Comparison of ENCODE assay signal across 10 cellular contexts in the genomic region with DNA sequence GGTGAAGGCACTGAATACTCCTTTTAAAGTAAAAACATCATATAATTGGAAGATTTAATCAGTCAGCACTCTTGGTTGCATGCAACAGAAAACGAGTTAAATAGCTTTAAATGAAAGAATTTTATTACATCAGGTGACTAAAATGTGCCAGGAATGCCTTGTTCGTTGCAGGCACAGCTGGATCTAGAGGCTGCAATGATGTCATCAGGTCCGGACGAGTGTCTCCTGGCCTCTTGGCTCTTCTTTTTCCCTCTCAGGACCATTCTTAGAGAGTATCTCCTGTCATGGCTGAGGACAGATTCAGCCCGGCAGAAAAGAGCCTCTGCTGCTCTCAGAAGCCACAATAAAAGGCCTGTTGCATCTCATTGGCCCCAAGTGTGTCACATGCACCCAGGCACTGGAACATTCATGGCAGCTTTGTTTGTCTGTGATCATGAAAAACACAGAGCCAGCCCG.
DNase-seq lines count a peak whose midpoint lies in the region; ATAC-seq and TF ChIP-seq lines count a peak whose summit lies in the region.
"Had no signal": no experiment of that assay in that cellular context is flagged by ENCODE, and none has a peak within 500 bp of the region (broad histone marks: within the 10 kb centered on the region; RNA-seq: fewer than 3 reads in every experiment).

No MANE protein-coding gene starts in this region.

- H3K27me3 Mint-ChIP-seq in Caco-2 (ENCODE audit: insufficient read depth, unreplicated experiment), result no peaks in the 10 kb centered on the region
- peaks cover 33% of the 10 kb centered on the region for H3K27me3 Mint-ChIP-seq in neural progenitor cell (ENCODE audit: insufficient read depth, low read depth)
- H3K27me3 Mint-ChIP-seq in activated T-cell treated with anti-CD3 and anti-CD28 coated beads, Interleukin-2, amount 50 U/mL, for 4 hours (ENCODE audit: low read depth), result peaks cover 12% of the 10 kb centered on the region
- peaks cover 6% of the 10 kb centered on the region for H3K27me3 Mint-ChIP-seq in activated CD4-positive, alpha-beta T cell treated with anti-CD3 and anti-CD28 coated beads, Interleukin-2, amount 10 ng/mL, durations not matched to agents 7 days and 5 days

- peak in 1 of 2 experiments; percentile 8 for TF ChIP-seq CTCF in Caco-2 (IDR thresholded peaks at IDR 0.05; ENCODE audit: insufficient read depth in 1 of 2, low read depth in 1 of 2, low read length in 1 of 2, severe bottlenecking in 1 of 2, unreplicated experiment in 1 of 2)
- peak; percentile 96 for TF ChIP-seq CTCF in RWPE2 (IDR thresholded peaks at IDR 0.05; ENCODE audit: poor library complexity, severe bottlenecking)
- no peak for TF ChIP-seq CTCF in neural progenitor cell (IDR thresholded peaks at IDR 0.05)

- H3K4me1 ChIP-seq in Caco-2 (peaks cover 48% of the 10 kb centered on the region), RWPE2 (ENCODE audit: insufficient read depth, poor library complexity, severe bottlenecking) (peaks cover 45% of the 10 kb centered on the region), neural progenitor cell (peaks cover 32% of the 10 kb centered on the region)

- H3K9me3 Mint-ChIP-seq in Caco-2 (ENCODE audit: unreplicated experiment), result peaks cover 14% of the 10 kb centered on the region
- peaks cover 12% of the 10 kb centered on the region for H3K9me3 Mint-ChIP-seq in neural progenitor cell
- no peaks in the 10 kb centered on the region for H3K9me3 Mint-ChIP-seq in activated T-cell treated with anti-CD3 and anti-CD28 coated beads, Interleukin-2, amount 50 U/mL, for 4 hours
- no peaks in the 10 kb centered on the region for H3K9me3 Mint-ChIP-seq in activated CD4-positive, alpha-beta T cell treated with anti-CD3 and anti-CD28 coated beads, Interleukin-2, amount 10 ng/mL, durations not matched to agents 7 days and 5 days
- H3K9me3 Mint-ChIP-seq: CD8-positive, alpha-beta T cell had no signal

- peak overlapping the region; percentile 53 for H3K4me3 Mint-ChIP-seq in Caco-2 (ENCODE audit: unreplicated experiment)
- peak overlapping the region; percentile 22 for H3K4me3 Mint-ChIP-seq in neural progenitor cell
- H3K4me3 Mint-ChIP-seq in activated T-cell treated with anti-CD3 and anti-CD28 coated beads, Interleukin-2, amount 50 U/mL, for 4 hours, result no peak overlapping the region
- H3K4me3 Mint-ChIP-seq in activated CD4-positive, alpha-beta T cell treated with anti-CD3 and anti-CD28 coated beads, Interleukin-2, amount 10 ng/mL, durations not matched to agents 7 days and 5 days, result no peak overlapping the region
- H3K4me3 Mint-ChIP-seq: CD8-positive, alpha-beta T cell had no signal

- H3K36me3 ChIP-seq in Caco-2 (ENCODE audit: control insufficient read depth, insufficient read depth, low read length) (no peaks in the 10 kb centered on the region), RWPE2 (ENCODE audit: low read depth) (no peaks in the 10 kb centered on the region), neural progenitor cell (no peaks in the 10 kb centered on the region)

- peak; percentile 61 to 71 for DNase-seq in Caco-2
- no peak for DNase-seq in RWPE2 (ENCODE audit: low spot score)
- peak; percentile 60 for DNase-seq in fibroblast of peridontal ligament (ENCODE audit: extremely low read depth)
- DNase-seq in neural progenitor cell (ENCODE audit: low spot score), result peak; percentile 22
- no peak for DNase-seq in activated T-cell treated with anti-CD3 and anti-CD28 coated beads, Interleukin-2, amount 50 U/mL, for 4 hours
- DNase-seq in NCI-H146 (lab: John Stamatoyannopoulos, UW), result no peak
- no peak for DNase-seq in activated CD4-positive, alpha-beta T cell treated with anti-CD3 and anti-CD28 coated beads, Interleukin-2, amount 10 ng/mL, durations not matched to agents 7 days and 5 days
- DNase-seq: CD8-positive, alpha-beta T cell; SHP77 had no signal

- peaks cover 16% of the 10 kb centered on the region for H3K36me3 Mint-ChIP-seq in Caco-2 (ENCODE audit: insufficient read depth, unreplicated experiment)
- no peaks in the 10 kb centered on the region for H3K36me3 Mint-ChIP-seq in neural progenitor cell
- H3K36me3 Mint-ChIP-seq in activated T-cell treated with anti-CD3 and anti-CD28 coated beads, Interleukin-2, amount 50 U/mL, for 4 hours (ENCODE audit: insufficient read depth), result no peaks in the 10 kb centered on the region
- no peaks in the 10 kb centered on the region for H3K36me3 Mint-ChIP-seq in activated CD4-positive, alpha-beta T cell treated with anti-CD3 and anti-CD28 coated beads, Interleukin-2, amount 10 ng/mL, durations not matched to agents 7 days and 5 days (ENCODE audit: low read depth)
- H3K36me3 Mint-ChIP-seq: CD8-positive, alpha-beta T cell had no signal

- H3F3A ChIP-seq in neural progenitor cell (ENCODE audit: low read depth), result peaks cover 11% of the 10 kb centered on the region

- intact Hi-C loops in Caco-2 (cut with micrococcal nuclease; ENCODE audit: unreplicated experiment), result loop anchor here (1.0 to 5.0 kb wide), 10 partner anchors 11 to 632 kb away; no protein-coding TSS in a partner anchor

- H3K27ac ChIP-seq in RWPE2 (ENCODE audit: poor library complexity, severe bottlenecking) (peak overlapping the region; percentile 83), neural progenitor cell (no peak overlapping the region)

- no peaks in the 10 kb centered on the region for H4K20me1 ChIP-seq in neural progenitor cell (ENCODE audit: low read depth)

- H3K9me3 ChIP-seq in Caco-2 (no peaks in the 10 kb centered on the region), RWPE2 (ENCODE audit: severe bottlenecking) (no peaks in the 10 kb centered on the region), neural progenitor cell (ENCODE audit: low read depth) (no peaks in the 10 kb centered on the region)

- H3K27ac Mint-ChIP-seq in Caco-2 (ENCODE audit: unreplicated experiment) (peak overlapping the region; percentile 95), neural progenitor cell (peak overlapping the region; percentile 80)
- H3K27ac Mint-ChIP-seq in activated CD4-positive, alpha-beta T cell treated with anti-CD3 and anti-CD28 coated beads, Interleukin-2, amount 10 ng/mL, durations not matched to agents 7 days and 5 days, result no peak overlapping the region
- H3K27ac Mint-ChIP-seq: CD8-positive, alpha-beta T cell had no signal

- no peaks in the 10 kb centered on the region for H3K79me2 ChIP-seq in neural progenitor cell (ENCODE audit: low read depth)

- POLR2A ChIA-PET in Caco-2 (lab: Charles Lee), result interaction anchor here (0.6 to 1.7 kb wide), 7 partner anchors 9 to 940 kb away, joined by 3 to 14 read pairs (median 5); partner anchors contain the start of gene ZMYND8
- POLR2A ChIA-PET in activated CD4-positive, alpha-beta T cell treated with anti-CD3 and anti-CD28 coated beads, Interleukin-2, amount 10 ng/mL, durations not matched to agents 7 days and 5 days (lab: Charles Lee), result interaction anchor here (0.7 kb wide), 1 partner anchor 686 kb away, joined by 3 read pairs; no protein-coding TSS in a partner anchor

- H3K4me1 Mint-ChIP-seq in Caco-2 (ENCODE audit: low read depth, unreplicated experiment), result peaks cover 71% of the 10 kb centered on the region
- H3K4me1 Mint-ChIP-seq in neural progenitor cell, result peaks cover 66% of the 10 kb centered on the region
- H3K4me1 Mint-ChIP-seq in activated T-cell treated with anti-CD3 and anti-CD28 coated beads, Interleukin-2, amount 50 U/mL, for 4 hours (ENCODE audit: low read depth), result no peaks in the 10 kb centered on the region
- H3K4me1 Mint-ChIP-seq in activated CD4-positive, alpha-beta T cell treated with anti-CD3 and anti-CD28 coated beads, Interleukin-2, amount 10 ng/mL, durations not matched to agents 7 days and 5 days, result no peaks in the 10 kb centered on the region

- H3K27me3 ChIP-seq in Caco-2 (replicated peaks; ENCODE audit: control insufficient read depth, insufficient read depth, low read length) (no peaks in the 10 kb centered on the region), RWPE2 (ENCODE audit: insufficient read depth, poor library complexity, severe bottlenecking) (no peaks in the 10 kb centered on the region), neural progenitor cell (no peaks in the 10 kb centered on the region)

- no peak overlapping the region for H3K4me2 ChIP-seq in neural progenitor cell

- H2AFZ ChIP-seq in neural progenitor cell (replicated peaks), result no peak overlapping the region

- BruUV-seq in Caco-2 (replicated peaks; lab: Mats Ljungman, UMichigan), result TSS peak; percentile 87

- CTCF ChIA-PET in Caco-2 (lab: Charles Lee), result interaction anchor here (0.5 to 3.5 kb wide), 50 partner anchors 9 to 1096 kb away, joined by 3 to 114 read pairs (median 4); partner anchors contain the start of genes NCOA3 and SULF2
- CTCF ChIA-PET in activated CD4-positive, alpha-beta T cell treated with anti-CD3 and anti-CD28 coated beads, Interleukin-2, amount 10 ng/mL, durations not matched to agents 7 days and 5 days (lab: Charles Lee), result no interaction called here

- ATAC-seq in RWPE2 (ENCODE audit: low read depth) (0 out of 3 replicates have a peak, but pooled peaks have one; percentile 2), GM21423 (IDR thresholded peaks at IDR 0.05; ENCODE audit: unreplicated experiment) (no peak)
- ATAC-seq in activated T-cell treated with anti-CD3 and anti-CD28 coated beads, Interleukin-2, amount 50 U/mL, for 4 hours, result no peak
- ATAC-seq: CD8-positive, alpha-beta T cell had no signal

- H3K4me3 ChIP-seq in Caco-2 (ENCODE audit: low read depth, low read length), result no peak overlapping the region
- no peak overlapping the region for H3K4me3 ChIP-seq in RWPE2 (ENCODE audit: severe bottlenecking)
- H3K4me3 ChIP-seq in neural progenitor cell, result no peak overlapping the region

- no peak overlapping the region for H3K9ac ChIP-seq in neural progenitor cell

Comparison
In these comparisons a context has a peak if more than half of its experiments do, and no peak if none do; other contexts are left out.
1. DNase-seq: peak in Caco-2 (2 of 2), fibroblast of peridontal ligament (single experiment) and neural progenitor cell (single experiment); none in RWPE2 (single experiment), activated T-cell treated with anti-CD3 and anti-CD28 coated beads, Interleukin-2, amount 50 U/mL, for 4 hours (single experiment), NCI-H146 (single experiment) and activated CD4-positive, alpha-beta T cell treated with anti-CD3 and anti-CD28 coated beads, Interleukin-2, amount 10 ng/mL, durations not matched to agents 7 days and 5 days (single experiment).
2. H3K4me3 Mint-ChIP-seq: peak in Caco-2 (single experiment) and neural progenitor cell (single experiment); none in activated T-cell treated with anti-CD3 and anti-CD28 coated beads, Interleukin-2, amount 50 U/mL, for 4 hours (single experiment) and activated CD4-positive, alpha-beta T cell treated with anti-CD3 and anti-CD28 coated beads, Interleukin-2, amount 10 ng/mL, durations not matched to agents 7 days and 5 days (single experiment).